24 cellular contexts compared by ENCODE assay signal in the genomic region with DNA sequence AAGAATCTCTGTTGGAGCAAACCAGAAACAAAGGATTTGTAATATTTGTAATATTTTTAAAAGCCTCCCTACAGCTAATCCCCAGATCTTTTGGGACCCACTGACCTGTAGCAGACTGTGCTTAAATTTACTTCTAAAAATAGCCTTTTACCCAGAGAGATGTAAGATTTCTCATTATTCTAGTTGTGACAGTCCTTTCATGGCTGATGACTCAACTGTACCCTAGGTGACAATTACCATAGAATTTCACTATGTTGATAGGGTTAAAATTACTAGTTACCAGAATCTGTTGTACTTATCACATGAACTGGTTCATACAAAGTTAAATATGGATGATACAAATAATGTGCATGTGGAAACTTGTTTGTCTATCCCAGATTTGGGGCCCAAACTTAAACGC.
DNase-seq lines count a peak whose midpoint lies in the region; ATAC-seq, FAIRE-seq and TF ChIP-seq lines count a peak whose summit lies in the region.
"Had no signal": no experiment of that assay in that cellular context is flagged by ENCODE, and none has a peak within 500 bp of the region (broad histone marks: within the 10 kb centered on the region; RNA-seq: fewer than 3 reads in every experiment).

No MANE protein-coding gene starts in this region.

- no peaks in the 10 kb centered on the region for H4K20me1 ChIP-seq in HepG2 (ENCODE audit: insufficient read depth, low read length)

- no peak overlapping the region for H3K27ac ChIP-seq in HepG2 (ENCODE audit: extremely low read length, insufficient read depth, low read length)
- H3K27ac ChIP-seq: C4-2B, GM23248 had no signal

- no peak for TF ChIP-seq CTCF in HepG2 (CRISPR knock-in tag; IDR thresholded peaks at IDR 0.05)

- no peak for TF ChIP-seq RAD21 in HepG2 (CRISPR knock-in tag; IDR thresholded peaks at IDR 0.05)

- DNase-seq in HepG2 (ENCODE audit: low spot score) (no peak), NCI-H1092 treated with DMSO at 0.1 percent for 48 hours (lab: John Stamatoyannopoulos, UW) (no peak), NCI-H146 (lab: John Stamatoyannopoulos, UW) (no peak)
- no peak for DNase-seq in activated CD4-positive, alpha-beta T cell treated with anti-CD3 and anti-CD28 coated beads for 1 hour
- DNase-seq: BE2C; CD8-positive, alpha-beta T cell; COR-L47; DMS153; DMS79 treated with DMSO at 0.1 percent for 48 hours; EL; GDM1; GM23248; IMR-90; Kasumi-1; KBM-7 had no signal

- H3K79me2 ChIP-seq in HepG2 (ENCODE audit: insufficient read depth, low read length), result no peaks in the 10 kb centered on the region

- in situ Hi-C loops in HepG2 (cut with HindIII; ENCODE audit: extremely low pct_ligation_motif_present, low pct_unique_long_range_greater_than_20kb), result no loop called here

- CTCF ChIA-PET in HepG2 (lab: Yijun Ruan, JAX; ENCODE audit: low intra/inter-chr PET ratio, low total read pairs), result no interaction called here

- ATAC-seq in GM18867 (IDR thresholded peaks at IDR 0.05; ENCODE audit: unreplicated experiment) (peak; percentile 47), HG02610 (IDR thresholded peaks at IDR 0.05; ENCODE audit: unreplicated experiment) (peak; percentile 85), HG03565 (IDR thresholded peaks at IDR 0.05; ENCODE audit: unreplicated experiment) (peak; percentile 56), HepG2 (no peak)
- ATAC-seq: CD8-positive, alpha-beta T cell; HCT116 had no signal

- FAIRE-seq in HepG2 (lab: Jason Lieb, UNC), result no peak
- FAIRE-seq: A204.1, D721Med, GM19239, H54 had no signal

- H3K36me3 ChIP-seq in HepG2 (replicated peaks in 1 of 2; ENCODE audit: control insufficient read depth in 1 of 2, insufficient read depth in 2 of 2, low read length in 2 of 2), result no peaks in the 10 kb centered on the region
- H3K36me3 ChIP-seq: BE2C had no signal

- no TSS peak for BruUV-seq in HepG2 (replicated peaks; lab: Mats Ljungman, UMichigan)

- no peak overlapping the region for H3K4me3 ChIP-seq in HepG2 (replicated peaks in 1 of 3; ENCODE audit: insufficient read depth in 1 of 3, low read depth in 2 of 3, low read length in 3 of 3)
- H3K4me3 ChIP-seq: GM23248 had no signal

- POLR2A ChIA-PET in HepG2 (lab: Yijun Ruan, JAX), result no interaction called here

- no peak for TF ChIP-seq POLR2A in HepG2 (IDR thresholded peaks at IDR 0.05; ENCODE audit: insufficient read depth in 1 of 2, low read depth in 2 of 2, low read length in 2 of 2)

- no peak overlapping the region for H3K4me2 ChIP-seq in HepG2 (ENCODE audit: low read depth, low read length)

- no peaks in the 10 kb centered on the region for H3K27me3 ChIP-seq in HepG2 (ENCODE audit: control insufficient read depth in 1 of 2, insufficient read depth in 2 of 2, low read length in 2 of 2)
- H3K27me3 ChIP-seq: BE2C had no signal

- WGBS in HepG2 (ENCODE audit: low lambda C conversion rate), result 0% methylated on average over 1 of the region's 1 CpG

- H3K9me3 ChIP-seq in HepG2 (ENCODE audit: low read length), result no peaks in the 10 kb centered on the region
- H3K9me3 ChIP-seq: BE2C had no signal

- H3K4me1 ChIP-seq in HepG2 (ENCODE audit: insufficient read depth, low read length), result no peaks in the 10 kb centered on the region
- H3K4me1 ChIP-seq: BE2C had no signal

- TF ChIP-seq EP300 in HepG2 (IDR thresholded peaks at IDR 0.05; ENCODE audit: low read depth in 2 of 2, low read length in 2 of 2) (no peak), HepG2 (CRISPR knock-in tag; IDR thresholded peaks at IDR 0.05; ENCODE audit: borderline replicate concordance) (no peak)

- no peak overlapping the region for H3K9ac ChIP-seq in HepG2 (ENCODE audit: insufficient read depth, low read depth, low read length)
- H3K9ac ChIP-seq: GM23248 had no signal

- intact Hi-C loops in HepG2 (cut with micrococcal nuclease; ENCODE audit: unreplicated experiment), result no loop called here

- H2AFZ ChIP-seq in HepG2 (ENCODE audit: low read length), result no peak overlapping the region
- H2AFZ ChIP-seq: GM23248 had no signal

TF ChIP-seq in HepG2, 621 proteins besides CTCF, POLR2A, EP300 and RAD21:
- TF ChIP-seq RORA (CRISPR knock-in tag; IDR thresholded peaks at IDR 0.05) (no peak), ZNF772 (CRISPR knock-in tag; IDR thresholded peaks at IDR 0.05) (no peak), RXRA (CRISPR knock-in tag; IDR thresholded peaks at IDR 0.05) (no peak), ZKSCAN8 (CRISPR knock-in tag; IDR thresholded peaks at IDR 0.05; ENCODE audit: borderline replicate concordance) (no peak), ZNF549 (CRISPR knock-in tag; IDR thresholded peaks at IDR 0.05) (no peak), ZNF234 (CRISPR knock-in tag; conservative IDR thresholded peaks at IDR 0.05) (no peak), TARDBP (CRISPR knock-in tag; IDR thresholded peaks at IDR 0.05) (no peak)
- TF ChIP-seq, protein P1, sequence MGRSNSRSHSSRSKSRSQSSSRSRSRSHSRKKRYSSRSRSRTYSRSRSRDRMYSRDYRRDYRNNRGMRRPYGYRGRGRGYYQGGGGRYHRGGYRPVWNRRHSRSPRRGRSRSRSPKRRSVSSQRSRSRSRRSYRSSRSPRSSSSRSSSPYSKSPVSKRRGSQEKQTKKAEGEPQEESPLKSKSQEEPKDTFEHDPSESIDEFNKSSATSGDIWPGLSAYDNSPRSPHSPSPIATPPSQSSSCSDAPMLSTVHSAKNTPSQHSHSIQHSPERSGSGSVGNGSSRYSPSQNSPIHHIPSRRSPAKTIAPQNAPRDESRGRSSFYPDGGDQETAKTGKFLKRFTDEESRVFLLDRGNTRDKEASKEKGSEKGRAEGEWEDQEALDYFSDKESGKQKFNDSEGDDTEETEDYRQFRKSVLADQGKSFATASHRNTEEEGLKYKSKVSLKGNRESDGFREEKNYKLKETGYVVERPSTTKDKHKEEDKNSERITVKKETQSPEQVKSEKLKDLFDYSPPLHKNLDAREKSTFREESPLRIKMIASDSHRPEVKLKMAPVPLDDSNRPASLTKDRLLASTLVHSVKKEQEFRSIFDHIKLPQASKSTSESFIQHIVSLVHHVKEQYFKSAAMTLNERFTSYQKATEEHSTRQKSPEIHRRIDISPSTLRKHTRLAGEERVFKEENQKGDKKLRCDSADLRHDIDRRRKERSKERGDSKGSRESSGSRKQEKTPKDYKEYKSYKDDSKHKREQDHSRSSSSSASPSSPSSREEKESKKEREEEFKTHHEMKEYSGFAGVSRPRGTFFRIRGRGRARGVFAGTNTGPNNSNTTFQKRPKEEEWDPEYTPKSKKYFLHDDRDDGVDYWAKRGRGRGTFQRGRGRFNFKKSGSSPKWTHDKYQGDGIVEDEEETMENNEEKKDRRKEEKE (IDR thresholded peaks at IDR 0.05), result no peak
